Comparison of ENCODE assay signal across 9 cellular contexts in the genomic region with DNA sequence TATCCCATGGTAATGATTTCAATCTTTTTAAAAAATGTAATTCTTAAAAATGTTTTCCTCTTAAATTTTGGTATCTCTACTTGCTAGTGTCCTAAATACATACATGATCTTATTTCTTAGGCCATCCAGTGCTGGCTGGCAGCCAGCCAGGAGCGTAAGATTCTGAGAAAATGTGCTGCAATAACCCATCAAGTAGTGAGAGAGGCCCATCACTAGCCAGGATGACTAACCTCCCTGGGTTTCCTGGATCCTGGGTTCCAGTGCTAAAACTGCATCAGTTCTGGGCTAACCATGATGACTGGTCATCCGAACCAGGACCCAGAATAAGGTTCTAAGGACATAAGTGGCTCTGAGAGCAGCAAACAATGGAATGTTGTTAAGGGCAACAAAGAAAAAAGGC. TPM values are rescaled to one million over a fixed set of nuclear protein-coding genes. Genes with fewer than 3 reads are reported as not detected.
DNase-seq lines count a peak whose midpoint lies in the region; ATAC-seq and TF ChIP-seq lines count a peak whose summit lies in the region.
"Had no signal": no experiment of that assay in that cellular context is flagged by ENCODE, and none has a peak within 500 bp of the region (broad histone marks: within the 10 kb centered on the region; RNA-seq: fewer than 3 reads in every experiment).

No MANE protein-coding gene starts in this region.

- no peaks in the 10 kb centered on the region for H3K36me3 ChIP-seq in sigmoid colon
- H3K36me3 ChIP-seq: right lobe of liver had no signal

- H3K27me3 ChIP-seq in sigmoid colon = no peaks in the 10 kb centered on the region
- H3K27me3 ChIP-seq: right lobe of liver had no signal

- DNase-seq in ELR (ENCODE audit: low read depth) = peak; percentile 78
- peak; percentile 75 for DNase-seq in NCI-H226
- peak; percentile 64 for DNase-seq in dermis blood vessel endothelial cell
- DNase-seq in sigmoid colon = peak; percentile 86
- no peak for DNase-seq in SKM-1 treated with dmso at 0.1 percent for 144 hours (lab: John Stamatoyannopoulos, UW; ENCODE audit: unreplicated experiment)
- DNase-seq in RPMI8226 = no peak
- no peak for DNase-seq in NCI-H82 (lab: John Stamatoyannopoulos, UW)
- DNase-seq: right lobe of liver had no signal

- intact Hi-C loops in sigmoid colon (cut with DNase I) = no loop called here

- no peak for TF ChIP-seq EP300 in sigmoid colon (IDR thresholded peaks at IDR 0.05)

- 69 to 75% methylated on average over 2 of the region's 2 CpGs for WGBS in sigmoid colon, 2 donors

- no peaks in the 10 kb centered on the region for H3K9me3 ChIP-seq in sigmoid colon
- H3K9me3 ChIP-seq: right lobe of liver had no signal

- no peak for TF ChIP-seq CTCF in sigmoid colon (IDR thresholded peaks at IDR 0.05)

- ATAC-seq in HG02759 (IDR thresholded peaks at IDR 0.05; ENCODE audit: unreplicated experiment) = no peak
- ATAC-seq: right lobe of liver had no signal

- no peak overlapping the region for H3K4me3 ChIP-seq in sigmoid colon
- H3K4me3 ChIP-seq: right lobe of liver had no signal

- peaks cover 0 to 6% (median 3%) of the 10 kb centered on the region in 4 donors for H3K4me1 ChIP-seq in sigmoid colon

- no peak for TF ChIP-seq POLR2A in sigmoid colon (IDR thresholded peaks at IDR 0.05)

- no peak overlapping the region for H3K27ac ChIP-seq in sigmoid colon
- H3K27ac ChIP-seq: right lobe of liver had no signal

RNA-seq across cellular contexts. Expression of a gene that starts 15.7 kb away (rescaled TPM):
- total RNA-seq in dermis blood vessel endothelial cell (0.28 and 0.34 TPM in 2 replicates), sigmoid colon (1 to 10 TPM in 2 of 4 donors, under 1 TPM in 2; 0.41 to 2.8 (median 1.0) TPM)
- polyA plus RNA-seq in sigmoid colon = 1 to 10 TPM in 1 of 3 donors, under 1 TPM in 1, not detected in 1; 0.23 to 1.9 TPM

RNA-seq across cellular contexts. Expression of a gene that starts 42.0 kb away (rescaled TPM):
- total RNA-seq in dermis blood vessel endothelial cell (2.6 and 22.3 TPM in 2 replicates), sigmoid colon (10 to 100 TPM; 23.8 to 38.8 (median 27.9) TPM)
- polyA plus RNA-seq in sigmoid colon = 100 to 1,000 TPM in 1 of 3 donors, 10 to 100 TPM in 2; 37.2 to 117 (median 52.5) TPM

Comparison
In these comparisons a context has a peak if more than half of its experiments do, and no peak if none do; other contexts are left out.
1. DNase-seq: peak in ELR (single experiment), NCI-H226 (single experiment), dermis blood vessel endothelial cell (single experiment) and sigmoid colon (single experiment); none in SKM-1 treated with dmso at 0.1 percent for 144 hours (single experiment), RPMI8226 (single experiment) and NCI-H82 (single experiment).